ENCODE assay signal across 1 cellular context in the genomic region with DNA sequence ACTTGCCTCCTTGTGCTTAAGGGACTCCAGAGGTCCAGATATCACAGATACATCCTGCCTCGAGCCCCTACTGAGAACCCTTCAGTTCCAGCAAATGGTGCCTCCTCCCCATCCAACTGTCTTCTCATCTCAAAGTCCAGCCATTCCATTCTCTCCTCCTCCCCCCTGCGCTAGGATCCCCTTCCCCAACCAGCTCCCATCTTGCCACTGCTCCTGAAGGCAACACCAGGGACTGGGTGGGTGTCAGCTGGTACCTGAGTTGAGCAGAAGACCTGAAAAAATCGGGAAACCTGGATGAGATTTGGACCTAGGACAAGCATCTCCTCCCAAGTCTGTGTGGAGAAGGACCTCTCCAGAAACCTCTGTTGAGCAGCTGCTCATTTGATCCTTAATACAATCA.
TF ChIP-seq lines count a peak whose summit lies in the region.

No MANE protein-coding gene starts in this region.

TF ChIP-seq in K562, 482 proteins besides CTCF, POLR2A, EP300 and RAD21:
- no peak for TF ChIP-seq CHD7 (IDR thresholded peaks at IDR 0.05; ENCODE audit: low read depth, low read length)
- TF ChIP-seq HNRNPLL (IDR thresholded peaks at IDR 0.05; ENCODE audit: low read depth, low read length, poor library complexity, severe bottlenecking): no peak
- no peak for TF ChIP-seq HCFC1 (IDR thresholded peaks at IDR 0.05; ENCODE audit: low read depth, low read length)
- TF ChIP-seq DMBX1 (CRISPR knock-in tag; IDR thresholded peaks at IDR 0.05; ENCODE audit: borderline replicate concordance): no peak
- TF ChIP-seq MCM3 (IDR thresholded peaks at IDR 0.05): no peak
- TF ChIP-seq, protein P1, sequence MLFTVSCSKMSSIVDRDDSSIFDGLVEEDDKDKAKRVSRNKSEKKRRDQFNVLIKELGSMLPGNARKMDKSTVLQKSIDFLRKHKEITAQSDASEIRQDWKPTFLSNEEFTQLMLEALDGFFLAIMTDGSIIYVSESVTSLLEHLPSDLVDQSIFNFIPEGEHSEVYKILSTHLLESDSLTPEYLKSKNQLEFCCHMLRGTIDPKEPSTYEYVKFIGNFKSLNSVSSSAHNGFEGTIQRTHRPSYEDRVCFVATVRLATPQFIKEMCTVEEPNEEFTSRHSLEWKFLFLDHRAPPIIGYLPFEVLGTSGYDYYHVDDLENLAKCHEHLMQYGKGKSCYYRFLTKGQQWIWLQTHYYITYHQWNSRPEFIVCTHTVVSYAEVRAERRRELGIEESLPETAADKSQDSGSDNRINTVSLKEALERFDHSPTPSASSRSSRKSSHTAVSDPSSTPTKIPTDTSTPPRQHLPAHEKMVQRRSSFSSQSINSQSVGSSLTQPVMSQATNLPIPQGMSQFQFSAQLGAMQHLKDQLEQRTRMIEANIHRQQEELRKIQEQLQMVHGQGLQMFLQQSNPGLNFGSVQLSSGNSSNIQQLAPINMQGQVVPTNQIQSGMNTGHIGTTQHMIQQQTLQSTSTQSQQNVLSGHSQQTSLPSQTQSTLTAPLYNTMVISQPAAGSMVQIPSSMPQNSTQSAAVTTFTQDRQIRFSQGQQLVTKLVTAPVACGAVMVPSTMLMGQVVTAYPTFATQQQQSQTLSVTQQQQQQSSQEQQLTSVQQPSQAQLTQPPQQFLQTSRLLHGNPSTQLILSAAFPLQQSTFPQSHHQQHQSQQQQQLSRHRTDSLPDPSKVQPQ (CRISPR knock-in tag; IDR thresholded peaks at IDR 0.05; ENCODE audit: borderline replicate concordance): no peak
- TF ChIP-seq PTTG1 (tag; IDR thresholded peaks at IDR 0.05; ENCODE audit: low read depth): no peak
- no peak for TF ChIP-seq TFAP4 (CRISPR knock-in tag; IDR thresholded peaks at IDR 0.05; ENCODE audit: borderline replicate concordance)
- TF ChIP-seq U2AF2 (optimal IDR thresholded peaks at IDR 0.05; ENCODE audit: low read depth, low read length): no peak
- TF ChIP-seq RFX5 (IDR thresholded peaks at IDR 0.05; ENCODE audit: low read depth, low read length): no peak
- TF ChIP-seq SNIP1 (IDR thresholded peaks at IDR 0.05; ENCODE audit: low read depth): no peak
- TF ChIP-seq SRSF9 (IDR thresholded peaks at IDR 0.05; ENCODE audit: borderline replicate concordance, low read depth, low read length): no peak
- no peak for TF ChIP-seq SIN3B (IDR thresholded peaks at IDR 0.05; ENCODE audit: low read depth)
- TF ChIP-seq MTA1 (IDR thresholded peaks at IDR 0.05; ENCODE audit: borderline replicate concordance): no peak
- TF ChIP-seq IRF2 (CRISPR knock-in tag; IDR thresholded peaks at IDR 0.05): no peak
- TF ChIP-seq ESRRA (IDR thresholded peaks at IDR 0.05; ENCODE audit: borderline replicate concordance, low read depth): no peak
- no peak for TF ChIP-seq ZSCAN32 (CRISPR knock-in tag; IDR thresholded peaks at IDR 0.05)
- TF ChIP-seq, protein P2, sequence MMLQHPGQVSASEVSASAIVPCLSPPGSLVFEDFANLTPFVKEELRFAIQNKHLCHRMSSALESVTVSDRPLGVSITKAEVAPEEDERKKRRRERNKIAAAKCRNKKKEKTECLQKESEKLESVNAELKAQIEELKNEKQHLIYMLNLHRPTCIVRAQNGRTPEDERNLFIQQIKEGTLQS (IDR thresholded peaks at IDR 0.05): no peak
- TF ChIP-seq, protein P2 (CRISPR knock-in tag; conservative IDR thresholded peaks at IDR 0.05): no peak
